Comparison of ENCODE assay signal across 21 cellular contexts in genomic region chr17:7327056-7327455, GRCh38.
"Had no signal": no experiment of that assay in that cellular context is flagged by ENCODE, and none has a peak within 500 bp of the region (broad histone marks: within the 10 kb centered on the region; RNA-seq: fewer than 3 reads in every experiment).

No MANE protein-coding gene starts in this region.

- DNase-seq: activated CD4-positive, alpha-beta T cell treated with anti-CD3 and anti-CD28 coated beads for 4 hours; activated CD8-positive, alpha-beta T cell treated with anti-CD3 and anti-CD28 coated beads for 36 hours; activated effector memory CD4-positive, alpha-beta T cell treated with Interleukin-2 at 50 U/mL for 16 hours; aorta; esophagus squamous epithelium; foreskin fibroblast; immature natural killer cell; mucosa of descending colon; retina; stimulated activated CD4-positive, alpha-beta T cell treated with anti-CD3 and anti-CD28 coated beads, Interleukin-15, amount 100 ng/mL, for 24 hours; stimulated activated CD4-positive, alpha-beta T cell treated with anti-CD3 and anti-CD28 coated beads, Interleukin-4, amount 100 ng/mL, for 24 hours; T-cell; T1000; thyroid gland had no signal

- H3K9me3 ChIP-seq: esophagus squamous epithelium, mucosa of descending colon, pancreas, thyroid gland had no signal

- H3K27me3 Mint-ChIP-seq: activated CD8-positive, alpha-beta T cell treated with anti-CD3 and anti-CD28 coated beads for 36 hours; activated naive CD8-positive, alpha-beta T cell; T-cell had no signal

- ATAC-seq: activated CD8-positive, alpha-beta T cell treated with anti-CD3 and anti-CD28 coated beads for 36 hours; mucosa of descending colon; naive thymus-derived CD8-positive, alpha-beta T cell; pancreas; T-cell had no signal

- FAIRE-seq: pancreas, urothelium cell line had no signal

- H3K27me3 ChIP-seq: cardiac muscle cell, esophagus squamous epithelium, pancreas, thyroid gland had no signal

- H3K36me3 Mint-ChIP-seq: immature natural killer cell had no signal

- H3K27ac ChIP-seq: cardiac muscle cell, esophagus squamous epithelium, pancreas, thyroid gland, VCaP had no signal

- H3K9me3 Mint-ChIP-seq: activated CD8-positive, alpha-beta T cell treated with anti-CD3 and anti-CD28 coated beads for 36 hours; immature natural killer cell; naive thymus-derived CD8-positive, alpha-beta T cell; T-cell had no signal

- H3K4me3 ChIP-seq: cardiac muscle cell, esophagus squamous epithelium, lung, mucosa of descending colon, pancreas, thyroid gland had no signal
